29 cellular contexts compared by ENCODE assay signal in the genomic region with DNA sequence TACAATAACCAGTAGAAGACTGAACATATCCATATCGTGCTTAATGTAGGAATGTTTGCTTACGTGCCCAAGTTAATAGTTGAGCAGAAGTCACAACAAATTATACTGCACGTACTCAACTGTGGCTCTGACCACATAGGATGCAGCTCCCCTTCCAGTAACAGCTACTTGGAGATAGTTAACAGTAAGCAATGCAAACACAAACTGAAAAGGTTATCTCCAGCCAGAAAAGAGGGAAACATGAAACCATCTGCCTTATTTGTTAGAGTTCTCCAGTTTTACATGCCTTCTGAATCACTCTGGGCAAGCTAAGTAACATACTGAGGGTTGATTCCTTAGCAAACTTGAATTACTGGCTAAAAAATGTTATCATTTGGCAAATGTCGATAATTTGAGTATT. TPM values are rescaled to one million over a fixed set of nuclear protein-coding genes. Genes with fewer than 3 reads are reported as not detected.
DNase-seq lines count a peak whose midpoint lies in the region; ATAC-seq and TF ChIP-seq lines count a peak whose summit lies in the region.
"Had no signal": no experiment of that assay in that cellular context is flagged by ENCODE, and none has a peak within 500 bp of the region (broad histone marks: within the 10 kb centered on the region; RNA-seq: fewer than 3 reads in every experiment).

No MANE protein-coding gene starts in this region.

- H3K36me3 ChIP-seq in cardiac muscle cell: peaks cover 5% of the 10 kb centered on the region
- peaks cover 0 to 48% (median 13%) of the 10 kb centered on the region in 9 donors for H3K36me3 ChIP-seq in heart right ventricle
- peaks cover 24% of the 10 kb centered on the region for H3K36me3 ChIP-seq in neural progenitor cell

- 92 to 94% methylated on average over 4 of the region's 4 CpGs for WGBS in heart right ventricle, 2 donors

- H3K4me1 Mint-ChIP-seq in type B pancreatic cell (ENCODE audit: unreplicated experiment) (peaks cover 5% of the 10 kb centered on the region), neural progenitor cell (no peaks in the 10 kb centered on the region)
- H3K4me1 Mint-ChIP-seq: nephron had no signal

- H3K27me3 Mint-ChIP-seq in type B pancreatic cell: no peaks in the 10 kb centered on the region
- H3K27me3 Mint-ChIP-seq in neural progenitor cell (ENCODE audit: insufficient read depth, low read depth): peaks cover 2% of the 10 kb centered on the region
- H3K27me3 Mint-ChIP-seq: activated naive CD8-positive, alpha-beta T cell treated with anti-CD3 and anti-CD28 coated beads for 36 hours had no signal

- H3K4me3 Mint-ChIP-seq in type B pancreatic cell: no peak overlapping the region
- no peak overlapping the region for H3K4me3 Mint-ChIP-seq in neural progenitor cell
- H3K4me3 Mint-ChIP-seq: activated naive CD8-positive, alpha-beta T cell treated with anti-CD3 and anti-CD28 coated beads for 36 hours; nephron; T-helper 1 cell treated with Interleukin-12 subunit alpha and Interleukin-12 subunit beta and Interleukin-4 antibody, amounts not matched to agents 30 μg/mL and 1 μg/mL, for 36 hours had no signal

- H4K20me1 ChIP-seq in neural progenitor cell (ENCODE audit: low read depth): no peaks in the 10 kb centered on the region

- H3K4me3 ChIP-seq in cardiac muscle cell (no peak overlapping the region), heart right ventricle (no peak overlapping the region), neural progenitor cell (no peak overlapping the region)
- H3K4me3 ChIP-seq: ascending aorta, GM12878, heart left ventricle, lower lobe of right lung, right atrium auricular region, upper lobe of right lung had no signal

- H3K27ac ChIP-seq in cardiac muscle cell (peak overlapping the region; percentile 62), heart right ventricle (no peak overlapping the region), neural progenitor cell (no peak overlapping the region)
- H3K27ac ChIP-seq: ascending aorta, heart left ventricle, KMS-11, lower lobe of right lung, right atrium auricular region, RWPE1, upper lobe of right lung had no signal

- H3F3A ChIP-seq in neural progenitor cell (ENCODE audit: low read depth): no peaks in the 10 kb centered on the region

- no peaks in the 10 kb centered on the region for H3K9me3 Mint-ChIP-seq in type B pancreatic cell
- H3K9me3 Mint-ChIP-seq in neural progenitor cell: peaks cover 17% of the 10 kb centered on the region

- ATAC-seq in heart right ventricle (no peak), omental fat pad (ENCODE audit: low FRiP score) (no peak)
- ATAC-seq: GM12878, heart left ventricle, lower lobe of right lung, upper lobe of right lung had no signal

- H3K36me3 Mint-ChIP-seq in type B pancreatic cell: peaks cover 39% of the 10 kb centered on the region
- H3K36me3 Mint-ChIP-seq in neural progenitor cell: peaks cover 26% of the 10 kb centered on the region

- H3K27ac Mint-ChIP-seq in type B pancreatic cell (peak overlapping the region; percentile 25), neural progenitor cell (no peak overlapping the region)
- H3K27ac Mint-ChIP-seq: activated naive CD8-positive, alpha-beta T cell treated with anti-CD3 and anti-CD28 coated beads for 36 hours; nephron; T-helper 1 cell treated with Interleukin-12 subunit alpha and Interleukin-12 subunit beta and Interleukin-4 antibody, amounts not matched to agents 30 μg/mL and 1 μg/mL, for 36 hours had no signal

- H3K9me3 ChIP-seq in cardiac muscle cell (ENCODE audit: low read depth) (no peaks in the 10 kb centered on the region), heart right ventricle (peaks cover 0 to 12% (median 7%) of the 10 kb centered on the region in 11 donors), neural progenitor cell (ENCODE audit: low read depth) (peaks cover 9% of the 10 kb centered on the region)
- H3K9me3 ChIP-seq: upper lobe of right lung had no signal

- no peak overlapping the region for H2AFZ ChIP-seq in neural progenitor cell (replicated peaks)

- no peaks in the 10 kb centered on the region for H3K27me3 ChIP-seq in cardiac muscle cell
- no peaks in the 10 kb centered on the region for H3K27me3 ChIP-seq in heart right ventricle
- H3K27me3 ChIP-seq in neural progenitor cell: no peaks in the 10 kb centered on the region
- H3K27me3 ChIP-seq: ascending aorta, heart left ventricle, right atrium auricular region, upper lobe of right lung had no signal

- TF ChIP-seq CTCF in cardiac muscle cell (IDR thresholded peaks at IDR 0.05; ENCODE audit: low read depth, low read length) (no peak), heart right ventricle (IDR thresholded peaks at IDR 0.05) (no peak), type B pancreatic cell (conservative IDR thresholded peaks at IDR 0.05) (no peak), omental fat pad (IDR thresholded peaks at IDR 0.05) (no peak), neural progenitor cell (IDR thresholded peaks at IDR 0.05) (no peak)

- DNase-seq in cardiac muscle cell (ENCODE audit: low read depth in 1 of 2, low spot score in 1 of 2) (no peak), heart right ventricle (no peak), NCI-H2196 treated with DMSO at 0.1 percent for 48 hours (lab: John Stamatoyannopoulos, UW; ENCODE audit: unreplicated experiment) (peak; percentile 29), fibroblast of gingiva (ENCODE audit: low read depth) (peak; percentile 37), type B pancreatic cell (ENCODE audit: extremely low spot score, unreplicated experiment) (no peak), omental fat pad (ENCODE audit: low spot score) (no peak), neural progenitor cell (ENCODE audit: low spot score) (no peak), COLO668 (lab: John Stamatoyannopoulos, UW; ENCODE audit: unreplicated experiment) (no peak)
- DNase-seq: activated CD4-positive, alpha-beta T cell treated with anti-CD3 and anti-CD28 coated beads for 4 hours; activated CD8-positive, alpha-beta memory T cell treated with anti-CD3 and anti-CD28 coated beads for 24 hours; activated effector memory CD4-positive, alpha-beta T cell treated with anti-CD3 and anti-CD28 coated beads, Interleukin-2, amount 50 U/mL, for 16 hours; activated naive CD8-positive, alpha-beta T cell treated with anti-CD3 and anti-CD28 coated beads for 36 hours; C1 segment of cervical spinal cord; HCEC 1CT; heart left ventricle; kidney glomerular epithelial cell; lower lobe of right lung; NCI-H1417 treated with DMSO at 0.1 percent for 48 hours; NCI-H2171 treated with DMSO at 0.1 percent for 48 hours; NCI-H69; stimulated activated CD4-positive, alpha-beta T cell treated with anti-CD3 and anti-CD28 coated beads, Interleukin-2, amount 100 ng/mL, for 48 hours; upper lobe of right lung had no signal

- H3K4me2 ChIP-seq in neural progenitor cell: no peak overlapping the region
- H3K4me2 ChIP-seq: KMS-11 had no signal

- H3K4me1 ChIP-seq in cardiac muscle cell (ENCODE audit: low read depth) (no peaks in the 10 kb centered on the region), heart right ventricle (peaks cover 0 to 2% (median 0%) of the 10 kb centered on the region in 9 donors), neural progenitor cell (no peaks in the 10 kb centered on the region)
- H3K4me1 ChIP-seq: ascending aorta, lower lobe of right lung, right atrium auricular region, upper lobe of right lung had no signal

- peaks cover 6% of the 10 kb centered on the region for H3K79me2 ChIP-seq in neural progenitor cell (ENCODE audit: low read depth)

- intact Hi-C loops in heart right ventricle (cut with DNase I): loop anchor here in 1 of 10 donors (10.0 kb wide), 1 partner anchor 633 kb away; no protein-coding TSS in a partner anchor

- no peak overlapping the region for H3K9ac ChIP-seq in neural progenitor cell
- H3K9ac ChIP-seq: KMS-11 had no signal

RNA-seq across cellular contexts. Expression of a gene that starts 9.8 kb away (rescaled TPM):
- total RNA-seq in cardiac muscle cell (62.5 and 66.7 TPM in 2 replicates), heart right ventricle (10 to 100 TPM; 40.2 to 81.7 (median 49.6) TPM), type B pancreatic cell (ENCODE audit: low replicate concordance) (33.2 and 46.4 TPM in 2 replicates), omental fat pad (10 to 100 TPM; 16.7 to 27.4 (median 21.4) TPM), neural progenitor cell (ENCODE audit: low replicate concordance) (53.4 and 59.4 TPM in 2 replicates)
- polyA plus RNA-seq in cardiac muscle cell (48.8 and 61.0 TPM in 2 replicates), heart right ventricle (10 to 100 TPM; 15.8 to 38.2 TPM)

RNA-seq across cellular contexts. Expression of a gene that starts 25.0 kb away (rescaled TPM):
- total RNA-seq in cardiac muscle cell (7.5 and 19.2 TPM in 2 replicates), heart right ventricle (under 1 TPM in 7 of 10 donors, not detected in 3; 0.40 to 0.89 (median 0.68) TPM), type B pancreatic cell (ENCODE audit: low replicate concordance) (9.5 and 11.8 TPM in 2 replicates), omental fat pad (1 to 10 TPM in 2 of 4 donors, under 1 TPM in 2; 0.94 to 3.0 (median 1.1) TPM), neural progenitor cell (ENCODE audit: low replicate concordance) (5.5 and 12.5 TPM in 2 replicates)
- polyA plus RNA-seq in cardiac muscle cell (11.4 and 11.5 TPM in 2 replicates), heart right ventricle (1 to 10 TPM in 1 of 2 donors, under 1 TPM in 1; 0.64 to 1.2 TPM)
- total RNA-seq: ascending aorta, GM12878 had no signal

RNA-seq across cellular contexts. Expression of a gene that starts 48.0 kb away (rescaled TPM):
- total RNA-seq in cardiac muscle cell (34.2 and 44.6 TPM in 2 replicates), heart right ventricle (10 to 100 TPM; 35.6 to 53.1 (median 44.3) TPM), type B pancreatic cell (ENCODE audit: low replicate concordance) (55.9 and 81.5 TPM in 2 replicates), omental fat pad (10 to 100 TPM; 39.6 to 93.8 (median 44.9) TPM), neural progenitor cell (ENCODE audit: low replicate concordance) (76.5 and 122 TPM in 2 replicates)
- polyA plus RNA-seq in cardiac muscle cell (80.2 and 93.9 TPM in 2 replicates), heart right ventricle (10 to 100 TPM; 56.1 to 67.0 TPM)

RNA-seq across cellular contexts. Expression of a gene that starts 48.3 kb away (rescaled TPM):
- 88.4 and 121 TPM in 2 replicates for total RNA-seq in cardiac muscle cell
- 160 and 211 TPM in 2 replicates for polyA plus RNA-seq in cardiac muscle cell
- 10 to 100 TPM; 53.5 to 84.3 (median 70.8) TPM for total RNA-seq in heart right ventricle
- polyA plus RNA-seq in heart right ventricle: 10 to 100 TPM; 42.5 to 83.5 TPM
- total RNA-seq in type B pancreatic cell (ENCODE audit: low replicate concordance): 42.0 and 52.5 TPM in 2 replicates
- total RNA-seq in omental fat pad: 10 to 100 TPM; 30.6 to 39.8 (median 39.3) TPM
- 76.3 and 82.2 TPM in 2 replicates for total RNA-seq in neural progenitor cell (ENCODE audit: low replicate concordance)

Comparison
In these comparisons a context has a peak if more than half of its experiments do, and no peak if none do; other contexts are left out.
1. DNase-seq: peak in NCI-H2196 treated with DMSO at 0.1 percent for 48 hours (single experiment) and fibroblast of gingiva (single experiment); none in cardiac muscle cell (0 of 2), heart right ventricle (0 of 2), type B pancreatic cell (single experiment), omental fat pad (single experiment), neural progenitor cell (single experiment) and COLO668 (single experiment).